ENCODE assay signal across 7 cellular contexts in the genomic region with DNA sequence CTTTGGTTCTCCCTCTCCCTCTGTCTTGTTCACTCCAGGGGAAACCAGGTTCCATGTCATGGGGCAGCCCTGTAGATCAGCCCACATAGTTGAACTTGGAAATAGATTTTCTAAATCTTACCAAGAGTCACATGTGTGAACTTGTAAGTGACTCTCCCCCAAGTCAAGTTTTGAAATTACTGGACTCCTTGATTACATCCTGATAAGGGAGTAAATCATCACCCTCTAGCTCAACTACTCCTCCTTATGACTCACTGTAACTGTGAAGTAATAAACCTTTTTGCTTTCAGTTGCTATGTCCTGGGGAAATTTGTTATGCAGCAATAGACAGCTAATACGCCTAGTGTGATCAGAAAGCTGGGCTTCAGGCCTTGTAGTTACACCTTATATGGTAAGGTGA.
A peak's percentile ranks its signal among the peaks of the same experiment; 100 is the strongest.
DNase-seq lines count a peak whose midpoint lies in the region; ATAC-seq, FAIRE-seq and TF ChIP-seq lines count a peak whose summit lies in the region.
"Not testable (repeated sequence)": the region's sequence is repeated elsewhere in the genome, so short reads cannot be mapped to it uniquely, and the experiment has no call there.

No MANE protein-coding gene starts in this region.

- not testable (repeated sequence) for H2BK5ac ChIP-seq in trophoblast cell (ENCODE audit: low read depth, low read length, poor library complexity)

- peaks cover 11% of the 10 kb centered on the region for H3K9me3 Mint-ChIP-seq in activated CD4-positive, alpha-beta T cell treated with anti-CD3 and anti-CD28 coated beads for 36 hours (ENCODE audit: low read depth)
- H3K9me3 Mint-ChIP-seq in activated T-cell treated with anti-CD3 and anti-CD28 coated beads, Interleukin-2, amount 50 U/mL, for 72 hours = peaks cover 6 to 15% of the 10 kb centered on the region in 2 donors
- not testable (repeated sequence) for H3K9me3 Mint-ChIP-seq in astrocyte (ENCODE audit: unreplicated experiment)

- H3K27me3 Mint-ChIP-seq in activated CD4-positive, alpha-beta T cell treated with anti-CD3 and anti-CD28 coated beads for 36 hours; activated T-cell treated with anti-CD3 and anti-CD28 coated beads, Interleukin-2, amount 50 U/mL, for 72 hours (ENCODE audit: low read depth); astrocyte (ENCODE audit: low read depth, unreplicated experiment): not testable (repeated sequence)

- not testable (repeated sequence) for H2AFZ ChIP-seq in astrocyte (ENCODE audit: low read depth, low read length); trophoblast cell (ENCODE audit: insufficient read depth, low read length, poor library complexity)

- not testable (repeated sequence) for H2BK120ac ChIP-seq in trophoblast cell (ENCODE audit: insufficient read depth, low read length, poor library complexity)

- H3K4me3 ChIP-seq in astrocyte (ENCODE audit: insufficient read depth, low read depth, low read length); epithelial cell of esophagus (ENCODE audit: low read length); trophoblast cell (ENCODE audit: low read depth, low read length): not testable (repeated sequence)

- not testable (repeated sequence) for H3K9me3 ChIP-seq in astrocyte (ENCODE audit: insufficient read depth, low read depth, low read length); trophoblast cell (ENCODE audit: insufficient read depth, low read depth, low read length)

- H3K36me3 ChIP-seq in astrocyte (ENCODE audit: insufficient read depth, low read length); trophoblast cell (ENCODE audit: control insufficient read depth in 1 of 2, insufficient read depth in 2 of 2, low read length in 2 of 2): not testable (repeated sequence)

- H3K27ac ChIP-seq in astrocyte (ENCODE audit: low read depth, low read length); trophoblast cell (ENCODE audit: low read depth, low read length): not testable (repeated sequence)

- POLR2A ChIA-PET in activated CD4-positive, alpha-beta T cell treated with anti-CD3 and anti-CD28 coated beads for 36 hours (lab: Charles Lee) = not testable (repeated sequence)

- peak; percentile 69 for ATAC-seq in GM18520 (IDR thresholded peaks at IDR 0.05; ENCODE audit: unreplicated experiment)
- ATAC-seq in HG03565 (IDR thresholded peaks at IDR 0.05; ENCODE audit: unreplicated experiment) = peak; percentile 49
- ATAC-seq in activated CD4-positive, alpha-beta T cell treated with anti-CD3 and anti-CD28 coated beads for 36 hours = peak; percentile 88
- ATAC-seq in activated T-cell treated with anti-CD3 and anti-CD28 coated beads, Interleukin-2, amount 50 U/mL, for 72 hours (replicated peaks in 1 of 2) = peak; percentile 95

- H4K20me1 ChIP-seq in astrocyte (ENCODE audit: insufficient read depth, low read length) = not testable (repeated sequence)

- H3K4ac ChIP-seq in trophoblast cell (ENCODE audit: low read depth, low read length) = not testable (repeated sequence)

- not testable (repeated sequence) for H3K27me3 ChIP-seq in astrocyte (ENCODE audit: insufficient read depth, low read length); trophoblast cell (ENCODE audit: insufficient read depth, low read length)

- H3K9ac ChIP-seq in astrocyte (ENCODE audit: low read length); trophoblast cell (ENCODE audit: low read length): not testable (repeated sequence)

- H3K79me1 ChIP-seq in trophoblast cell (ENCODE audit: low read length) = not testable (repeated sequence)

- CTCF ChIA-PET in activated CD4-positive, alpha-beta T cell treated with anti-CD3 and anti-CD28 coated beads for 36 hours (lab: Charles Lee) = not testable (repeated sequence)

- H2BK12ac ChIP-seq in trophoblast cell (ENCODE audit: low read length) = not testable (repeated sequence)

- FAIRE-seq in astrocyte (lab: Jason Lieb, UNC) = peak; percentile 65

- H3K4me3 Mint-ChIP-seq in activated CD4-positive, alpha-beta T cell treated with anti-CD3 and anti-CD28 coated beads for 36 hours; activated T-cell treated with anti-CD3 and anti-CD28 coated beads, Interleukin-2, amount 50 U/mL, for 72 hours; astrocyte (ENCODE audit: unreplicated experiment): not testable (repeated sequence)

- not testable (repeated sequence) for H3K4me1 Mint-ChIP-seq in activated CD4-positive, alpha-beta T cell treated with anti-CD3 and anti-CD28 coated beads for 36 hours; activated T-cell treated with anti-CD3 and anti-CD28 coated beads, Interleukin-2, amount 50 U/mL, for 72 hours (ENCODE audit: low read depth); astrocyte (ENCODE audit: low read depth, unreplicated experiment)

- intact Hi-C loops in activated CD4-positive, alpha-beta T cell treated with anti-CD3 and anti-CD28 coated beads for 36 hours (cut with DNase I, micrococcal nuclease) = not testable (repeated sequence)

- H3K23ac ChIP-seq in trophoblast cell (ENCODE audit: low read length) = not testable (repeated sequence)

- not testable (repeated sequence) for H3K27ac Mint-ChIP-seq in activated CD4-positive, alpha-beta T cell treated with anti-CD3 and anti-CD28 coated beads for 36 hours; activated T-cell treated with anti-CD3 and anti-CD28 coated beads, Interleukin-2, amount 50 U/mL, for 72 hours; astrocyte (ENCODE audit: unreplicated experiment)

- not testable (repeated sequence) for H3K4me1 ChIP-seq in astrocyte (ENCODE audit: insufficient read depth, low read length); trophoblast cell (ENCODE audit: control insufficient read depth in 1 of 2, insufficient read depth in 2 of 2, low read length in 2 of 2)

- not testable (repeated sequence) for H3K18ac ChIP-seq in trophoblast cell (ENCODE audit: low read length)

- not testable (repeated sequence) for H3K79me2 ChIP-seq in astrocyte (ENCODE audit: insufficient read depth, low read length); trophoblast cell (ENCODE audit: control insufficient read depth, insufficient read depth, low read length, poor library complexity)

- TF ChIP-seq CTCF in astrocyte (IDR thresholded peaks at IDR 0.05; ENCODE audit: insufficient read depth, low read depth, low read length); epithelial cell of esophagus (IDR thresholded peaks at IDR 0.05; ENCODE audit: insufficient read depth, low read depth, low read length, missing control alignments): not testable (repeated sequence)

- not testable (repeated sequence) for H4K12ac ChIP-seq in trophoblast cell (ENCODE audit: low read depth, low read length)

- not testable (repeated sequence) for DNase-seq in activated CD4-positive, alpha-beta T cell treated with anti-CD3 and anti-CD28 coated beads for 36 hours; activated T-cell treated with anti-CD3 and anti-CD28 coated beads, Interleukin-2, amount 50 U/mL, for 72 hours; astrocyte (ENCODE audit: low read depth)
- DNase-seq in epithelial cell of esophagus (ENCODE audit: low read depth) (peak; percentile 34), trophoblast cell (peak; percentile 0 to 40)

- not testable (repeated sequence) for H4K8ac ChIP-seq in trophoblast cell (ENCODE audit: low read depth, low read length)

- H3K4me2 ChIP-seq in astrocyte (ENCODE audit: low read length); trophoblast cell (ENCODE audit: low read length): not testable (repeated sequence)

- not testable (repeated sequence) for H3K36me3 Mint-ChIP-seq in activated CD4-positive, alpha-beta T cell treated with anti-CD3 and anti-CD28 coated beads for 36 hours (ENCODE audit: low read depth); astrocyte (ENCODE audit: low read depth, unreplicated experiment)
- H3K36me3 Mint-ChIP-seq in activated T-cell treated with anti-CD3 and anti-CD28 coated beads, Interleukin-2, amount 50 U/mL, for 72 hours (ENCODE audit: insufficient read depth in 2 of 2) = peaks cover 10 to 12% of the 10 kb centered on the region in 2 donors

- WGBS in trophoblast cell (ENCODE audit: extremely low coverage, insufficient coverage, insufficient read length) = no CpG with 5 or more reads among the region's 1 CpG

- H3K14ac ChIP-seq in trophoblast cell (ENCODE audit: low read length) = not testable (repeated sequence)

- H2AK5ac ChIP-seq in trophoblast cell (ENCODE audit: low read length) = not testable (repeated sequence)

- not testable (repeated sequence) for H4K91ac ChIP-seq in trophoblast cell (ENCODE audit: low read depth, low read length)
